8 cellular contexts compared by ENCODE assay signal in genomic region chr1:155070721-155071556, GRCh38. TPM values are rescaled to one million over a fixed set of nuclear protein-coding genes. Genes with fewer than 3 reads are reported as not detected.
DNase-seq lines count a peak whose midpoint lies in the region; ATAC-seq and TF ChIP-seq lines count a peak whose summit lies in the region.

No MANE protein-coding gene starts in this region.

- TF ChIP-seq POLR2A in esophagus squamous epithelium (IDR thresholded peaks at IDR 0.05) = peak in 1 of 4 donors; percentile 31

- intact Hi-C loops in esophagus squamous epithelium (cut with DNase I) = no loop called here
- intact Hi-C loops in naive thymus-derived CD4-positive, alpha-beta T cell (cut with micrococcal nuclease) = loop anchor here (1.0 kb wide), 3 partner anchors 8 to 14 kb away; partner anchors contain the start of gene EFNA4 (in 1 of the 2)

- H3K36me3 Mint-ChIP-seq in activated T-cell treated with anti-CD3 and anti-CD28 coated beads, Interleukin-2, amount 50 U/mL, for 4 hours (ENCODE audit: insufficient read depth) = peaks cover 4% of the 10 kb centered on the region
- H3K36me3 Mint-ChIP-seq in naive thymus-derived CD4-positive, alpha-beta T cell = peaks cover 0 to 11% (median 0%) of the 10 kb centered on the region in 5 donors

- POLR2A ChIA-PET in naive thymus-derived CD4-positive, alpha-beta T cell (lab: Charles Lee) = interaction anchor here (0.7 to 1.6 kb wide), 4 partner anchors 8 to 31 kb away, joined by 3 to 4 read pairs (median 4); partner anchors contain the start of gene EFNA3

- no peaks in the 10 kb centered on the region for H3K27me3 Mint-ChIP-seq in activated T-cell treated with anti-CD3 and anti-CD28 coated beads, Interleukin-2, amount 50 U/mL, for 4 hours (ENCODE audit: low read depth)
- H3K27me3 Mint-ChIP-seq in naive thymus-derived CD4-positive, alpha-beta T cell = peaks cover 0 to 9% (median 0%) of the 10 kb centered on the region in 5 donors

- peak overlapping the region; percentile 29 to 66 (median 44) for H3K4me3 ChIP-seq in esophagus squamous epithelium
- H3K4me3 ChIP-seq in naive thymus-derived CD4-positive, alpha-beta T cell (ENCODE audit: low read length) = peak overlapping the region; percentile 56

- 12 to 26% methylated on average over 8 to 11 of the region's 60 CpGs for WGBS in esophagus squamous epithelium, 2 donors

- CTCF ChIA-PET in naive thymus-derived CD4-positive, alpha-beta T cell (lab: Charles Lee) = interaction anchor here (0.6 to 3.4 kb wide), 6 partner anchors 9 to 140 kb away, joined by 3 to 25 read pairs (median 3); partner anchors contain the start of gene ADAM15

- H3K27ac Mint-ChIP-seq in naive thymus-derived CD4-positive, alpha-beta T cell = peak overlapping the region in 6 of 9 donors; percentile 43 to 86 (median 68)

- no peaks in the 10 kb centered on the region for H3K27me3 ChIP-seq in esophagus squamous epithelium
- H3K27me3 ChIP-seq in naive thymus-derived CD4-positive, alpha-beta T cell (ENCODE audit: control insufficient read depth in 2 of 2, insufficient read depth in 2 of 2, low read length in 2 of 2) = no peaks in the 10 kb centered on the region

- ATAC-seq in HG02610 (IDR thresholded peaks at IDR 0.05; ENCODE audit: unreplicated experiment) = peak; percentile 76
- peak; percentile 96 to 98 for ATAC-seq in activated T-cell treated with anti-CD3 and anti-CD28 coated beads, Interleukin-2, amount 50 U/mL, for 4 hours
- ATAC-seq in naive thymus-derived CD4-positive, alpha-beta T cell = peak; percentile 98
- no peak for ATAC-seq in GM21367 (IDR thresholded peaks at IDR 0.05; ENCODE audit: unreplicated experiment)

- peaks cover 18% of the 10 kb centered on the region for H3K4me1 Mint-ChIP-seq in activated T-cell treated with anti-CD3 and anti-CD28 coated beads, Interleukin-2, amount 50 U/mL, for 4 hours (ENCODE audit: low read depth)
- peaks cover 17 to 50% (median 42%) of the 10 kb centered on the region in 7 donors for H3K4me1 Mint-ChIP-seq in naive thymus-derived CD4-positive, alpha-beta T cell

- no peaks in the 10 kb centered on the region for H3K9me3 ChIP-seq in esophagus squamous epithelium
- H3K9me3 ChIP-seq in naive thymus-derived CD4-positive, alpha-beta T cell (ENCODE audit: control insufficient read depth in 2 of 3, low read length in 3 of 3) = no peaks in the 10 kb centered on the region

- peak in 5 of 6 experiments; percentile 39 to 60 (median 45) for TF ChIP-seq CTCF in esophagus squamous epithelium (IDR thresholded peaks at IDR 0.05)

- peaks cover 18 to 55% (median 21%) of the 10 kb centered on the region in 3 donors for H3K4me1 ChIP-seq in esophagus squamous epithelium
- H3K4me1 ChIP-seq in naive thymus-derived CD4-positive, alpha-beta T cell (ENCODE audit: control insufficient read depth in 2 of 2, insufficient read depth in 2 of 2, low read length in 2 of 2) = peaks cover 6 to 16% of the 10 kb centered on the region in 2 donors

- peak overlapping the region; percentile 81 to 89 (median 84) for H3K27ac ChIP-seq in esophagus squamous epithelium
- peak overlapping the region; percentile 66 for H3K27ac ChIP-seq in naive thymus-derived CD4-positive, alpha-beta T cell (ENCODE audit: low read depth, low read length)

- peaks cover 0 to 31% (median 0%) of the 10 kb centered on the region in 3 donors for H3K36me3 ChIP-seq in esophagus squamous epithelium
- H3K36me3 ChIP-seq in naive thymus-derived CD4-positive, alpha-beta T cell (ENCODE audit: control insufficient read depth in 2 of 3, insufficient read depth in 3 of 3, low read length in 3 of 3) = peaks cover 0 to 21% (median 0%) of the 10 kb centered on the region in 3 experiments

- peak overlapping the region; percentile 19 for H3K4me3 Mint-ChIP-seq in activated T-cell treated with anti-CD3 and anti-CD28 coated beads, Interleukin-2, amount 50 U/mL, for 4 hours
- peak overlapping the region; percentile 53 to 77 (median 58) for H3K4me3 Mint-ChIP-seq in naive thymus-derived CD4-positive, alpha-beta T cell

- DNase-seq in EH (ENCODE audit: low read depth) (peak; percentile 72), NCI-H774 (lab: John Stamatoyannopoulos, UW) (peak; percentile 77), esophagus squamous epithelium (lab: John Stamatoyannopoulos, UW) (peak; percentile 55), stromal cell of bone marrow (ENCODE audit: low read depth) (peak; percentile 47)
- peak; percentile 61 for DNase-seq in activated T-cell treated with anti-CD3 and anti-CD28 coated beads, Interleukin-2, amount 50 U/mL, for 4 hours
- peak; percentile 64 to 85 (median 79) for DNase-seq in naive thymus-derived CD4-positive, alpha-beta T cell

- H3K9me3 Mint-ChIP-seq in activated T-cell treated with anti-CD3 and anti-CD28 coated beads, Interleukin-2, amount 50 U/mL, for 4 hours = no peaks in the 10 kb centered on the region
- H3K9me3 Mint-ChIP-seq in naive thymus-derived CD4-positive, alpha-beta T cell = no peaks in the 10 kb centered on the region

RNA-seq across cellular contexts. Expression of gene EFNA4, which starts 7.4 kb away (rescaled TPM):
- 1 to 10 TPM; 4.2 to 4.5 (median 4.3) TPM for total RNA-seq in activated T-cell treated with anti-CD3 and anti-CD28 coated beads, Interleukin-2, amount 50 U/mL, for 4 hours
- total RNA-seq in esophagus squamous epithelium = 10 to 100 TPM in 3 of 4 donors, 1 to 10 TPM in 1; 8.1 to 22.9 (median 12.2) TPM
- 1 to 10 TPM; 3.9 to 9.4 (median 7.7) TPM for total RNA-seq in naive thymus-derived CD4-positive, alpha-beta T cell
- 1 to 10 TPM; 2.1 to 3.9 TPM for polyA plus RNA-seq in naive thymus-derived CD4-positive, alpha-beta T cell

RNA-seq across cellular contexts. Expression of gene EFNA3, which starts 7.7 kb away (rescaled TPM):
- 1 to 10 TPM in 2 of 3 donors, under 1 TPM in 1; 0.84 to 2.0 (median 1.1) TPM for total RNA-seq in activated T-cell treated with anti-CD3 and anti-CD28 coated beads, Interleukin-2, amount 50 U/mL, for 4 hours
- 10 to 100 TPM; 20.0 to 25.8 (median 21.1) TPM for total RNA-seq in esophagus squamous epithelium
- 1 to 10 TPM in 4 of 5 experiments, under 1 TPM in 1; 0.42 to 4.0 (median 2.7) TPM for total RNA-seq in naive thymus-derived CD4-positive, alpha-beta T cell
- under 1 TPM; 0.51 to 0.72 TPM for polyA plus RNA-seq in naive thymus-derived CD4-positive, alpha-beta T cell

RNA-seq across cellular contexts. Expression of gene ADAM15, which starts 19.8 kb away (rescaled TPM):
- total RNA-seq in activated T-cell treated with anti-CD3 and anti-CD28 coated beads, Interleukin-2, amount 50 U/mL, for 4 hours = 10 to 100 TPM; 46.3 to 63.4 (median 48.8) TPM
- total RNA-seq in esophagus squamous epithelium = 100 to 1,000 TPM; 135 to 194 (median 183) TPM
- total RNA-seq in naive thymus-derived CD4-positive, alpha-beta T cell = 10 to 100 TPM; 16.9 to 53.7 (median 28.8) TPM
- polyA plus RNA-seq in naive thymus-derived CD4-positive, alpha-beta T cell = 1 to 10 TPM; 5.8 to 8.5 TPM

RNA-seq across cellular contexts. Expression of gene DCST1, which starts 37.3 kb away (rescaled TPM):
- total RNA-seq in activated T-cell treated with anti-CD3 and anti-CD28 coated beads, Interleukin-2, amount 50 U/mL, for 4 hours = not detected
- under 1 TPM in 1 of 4 donors, not detected in 3; 0.19 TPM for total RNA-seq in esophagus squamous epithelium
- under 1 TPM in 3 of 5 experiments, not detected in 2; 0.19 to 0.78 (median 0.42) TPM for total RNA-seq in naive thymus-derived CD4-positive, alpha-beta T cell
- polyA plus RNA-seq in naive thymus-derived CD4-positive, alpha-beta T cell = not detected

RNA-seq across cellular contexts. Expression of gene DCST2, which starts 37.4 kb away (rescaled TPM):
- total RNA-seq in activated T-cell treated with anti-CD3 and anti-CD28 coated beads, Interleukin-2, amount 50 U/mL, for 4 hours = under 1 TPM in 1 of 3 donors, not detected in 2; 0.08 TPM
- 1 to 10 TPM in 1 of 4 donors, under 1 TPM in 3; 0.11 to 8.2 (median 0.18) TPM for total RNA-seq in esophagus squamous epithelium
- 1 to 10 TPM in 4 of 5 experiments, under 1 TPM in 1; 0.22 to 3.3 (median 2.4) TPM for total RNA-seq in naive thymus-derived CD4-positive, alpha-beta T cell
- not detected for polyA plus RNA-seq in naive thymus-derived CD4-positive, alpha-beta T cell

Comparison
In these comparisons a context has a peak if more than half of its experiments do, and no peak if none do; other contexts are left out.
1. RNA of gene EFNA3, which starts 7.7 kb away (total RNA-seq): 20.0 to 25.8 TPM in esophagus squamous epithelium; 0.42 to 4.0 TPM in naive thymus-derived CD4-positive, alpha-beta T cell and 0.84 to 2.0 TPM in activated T-cell treated with anti-CD3 and anti-CD28 coated beads, Interleukin-2, amount 50 U/mL, for 4 hours; every median in the first group is over 4 times any median in the second.
2. Peak in every context shown above with its lines, with median percentiles within 50 percentile points of each other: DNase-seq.